In the genomic region with DNA sequence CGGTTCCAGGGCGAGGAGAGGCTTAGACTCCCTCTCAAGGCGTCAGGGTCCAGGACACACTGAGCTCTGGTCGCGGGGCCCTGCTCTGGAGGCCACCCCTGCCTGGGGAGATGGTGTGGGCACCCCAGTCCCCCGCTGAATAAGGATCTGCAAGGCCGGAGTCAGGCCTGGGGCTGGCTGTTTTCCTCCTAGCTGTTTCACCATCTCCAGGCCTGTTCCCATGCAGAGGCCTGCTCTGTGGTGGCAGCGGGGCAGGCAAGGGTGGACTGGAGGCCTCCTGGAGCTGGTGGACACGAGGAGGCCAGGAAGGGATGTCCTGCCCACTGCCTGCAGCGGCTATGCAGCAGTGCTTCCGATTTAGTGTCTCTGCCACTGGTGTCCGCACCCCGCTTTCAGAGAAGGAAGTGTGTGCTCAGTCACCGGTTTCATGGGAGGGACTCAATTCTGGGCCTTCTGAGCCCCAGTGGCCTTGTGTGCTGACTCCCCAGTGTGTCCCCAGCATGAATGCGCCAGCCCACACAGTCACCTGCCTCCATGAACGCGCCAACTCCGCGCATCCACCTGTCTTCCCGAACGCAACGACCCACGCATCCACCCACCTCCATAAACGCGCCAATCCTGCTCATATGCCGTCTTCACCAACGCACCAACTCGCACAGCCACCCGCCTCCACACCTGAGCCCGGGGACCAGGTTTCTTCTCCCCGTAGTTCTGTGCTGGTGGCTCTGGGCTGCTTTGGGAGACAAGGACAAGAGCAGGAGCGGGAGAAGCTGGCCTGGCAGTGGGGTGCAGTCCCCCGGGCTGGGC, we compare ENCODE assay signal across 8 cellular contexts. TPM values are rescaled to one million over a fixed set of nuclear protein-coding genes. Genes with fewer than 3 reads are reported as not detected.
DNase-seq lines count a peak whose midpoint lies in the region; ATAC-seq, FAIRE-seq and TF ChIP-seq lines count a peak whose summit lies in the region.

No MANE protein-coding gene starts in this region.

- H3K27me3 Mint-ChIP-seq in CD14-positive monocyte (ENCODE audit: low read depth in 3 of 3) = peaks cover 0 to 9% (median 4%) of the 10 kb centered on the region in 3 donors
- H3K27me3 Mint-ChIP-seq in central memory CD8-positive, alpha-beta T cell = no peaks in the 10 kb centered on the region
- no peaks in the 10 kb centered on the region for H3K27me3 Mint-ChIP-seq in activated CD8-positive, alpha-beta memory T cell treated with anti-CD3 and anti-CD28 coated beads, Interleukin-2, amount 10 ng/mL, durations not matched to agents 7 days and 5 days

- intact Hi-C loops in CD14-positive monocyte (cut with micrococcal nuclease) = loop anchor here (1.0 to 2.0 kb wide), 2 partner anchors 14 to 15 kb away; a partner anchor contains a TSS

- H3K4me2 ChIP-seq in osteoblast (ENCODE audit: insufficient read depth, low read length) = no peak overlapping the region

- CTCF ChIA-PET in activated CD8-positive, alpha-beta memory T cell treated with anti-CD3 and anti-CD28 coated beads, Interleukin-2, amount 10 ng/mL, durations not matched to agents 7 days and 5 days (lab: Charles Lee) = interaction anchor here (1.3 to 3.5 kb wide), 2 partner anchors 36 kb away, joined by 7 to 18 read pairs; no protein-coding TSS in a partner anchor

- no peak for FAIRE-seq in small intestine (lab: Jason Lieb, UNC)

- no peak for TF ChIP-seq CTCF in CD14-positive monocyte (IDR thresholded peaks at IDR 0.05)
- TF ChIP-seq CTCF in LNCaP clone FGC (IDR thresholded peaks at IDR 0.05; ENCODE audit: control insufficient read depth, extremely low read depth, insufficient read depth) = no peak
- no peak for TF ChIP-seq CTCF in osteoblast (IDR thresholded peaks at IDR 0.05; ENCODE audit: extremely low read depth, low read depth, low read length)

- peaks cover 0 to 2% (median 0%) of the 10 kb centered on the region in 7 donors for H3K9me3 Mint-ChIP-seq in CD14-positive monocyte
- H3K9me3 Mint-ChIP-seq in central memory CD8-positive, alpha-beta T cell = no peaks in the 10 kb centered on the region
- H3K9me3 Mint-ChIP-seq in activated CD8-positive, alpha-beta memory T cell treated with anti-CD3 and anti-CD28 coated beads, Interleukin-2, amount 10 ng/mL, durations not matched to agents 7 days and 5 days (ENCODE audit: low read depth) = no peaks in the 10 kb centered on the region

- peaks cover 26% of the 10 kb centered on the region for H4K20me1 ChIP-seq in osteoblast (ENCODE audit: insufficient read depth, low read length)

- H3K4me1 ChIP-seq in osteoblast (ENCODE audit: insufficient read depth, low read length) (peaks cover 5% of the 10 kb centered on the region), small intestine (ENCODE audit: control insufficient read depth in 2 of 2, insufficient read depth in 1 of 2, low read depth in 1 of 2, low read length in 1 of 2) (peaks cover 1 to 3% of the 10 kb centered on the region in 2 donors)

- peak overlapping the region; percentile 4 to 51 for H3K4me3 Mint-ChIP-seq in CD14-positive monocyte
- peak overlapping the region; percentile 34 for H3K4me3 Mint-ChIP-seq in central memory CD8-positive, alpha-beta T cell
- no peak overlapping the region for H3K4me3 Mint-ChIP-seq in activated CD8-positive, alpha-beta memory T cell treated with anti-CD3 and anti-CD28 coated beads, Interleukin-2, amount 10 ng/mL, durations not matched to agents 7 days and 5 days

- H2AFZ ChIP-seq in osteoblast (ENCODE audit: low read length) = no peak overlapping the region

- no peaks in the 10 kb centered on the region for H3K9me3 ChIP-seq in osteoblast (ENCODE audit: low read depth, low read length)
- no peaks in the 10 kb centered on the region for H3K9me3 ChIP-seq in small intestine (ENCODE audit: control insufficient read depth, low read depth)

- WGBS in small intestine, 3 donors = 93 to 94% (median 94%) methylated on average over 31 to 33 of the region's 33 CpGs

- H3K27me3 ChIP-seq in osteoblast (ENCODE audit: insufficient read depth, low read length) (no peaks in the 10 kb centered on the region), small intestine (ENCODE audit: control insufficient read depth in 2 of 2, insufficient read depth in 2 of 2, low read length in 2 of 2) (no peaks in the 10 kb centered on the region)

- H3K4me3 ChIP-seq in LNCaP clone FGC (ENCODE audit: low read depth, low read length) (peak overlapping the region; percentile 62), osteoblast (ENCODE audit: insufficient read depth, low read length) (no peak overlapping the region), small intestine (ENCODE audit: low read depth in 1 of 2, low read length in 2 of 2) (no peak overlapping the region)

- H3K4me1 Mint-ChIP-seq in CD14-positive monocyte = peaks cover 35% of the 10 kb centered on the region
- peaks cover 52% of the 10 kb centered on the region for H3K4me1 Mint-ChIP-seq in central memory CD8-positive, alpha-beta T cell
- peaks cover 36% of the 10 kb centered on the region for H3K4me1 Mint-ChIP-seq in activated CD8-positive, alpha-beta memory T cell treated with anti-CD3 and anti-CD28 coated beads, Interleukin-2, amount 10 ng/mL, durations not matched to agents 7 days and 5 days

- no peak for ATAC-seq in central memory CD8-positive, alpha-beta T cell (replicated peaks; ENCODE audit: extremely low read depth, poor library complexity, severe bottlenecking)
- ATAC-seq in GM18861 (IDR thresholded peaks at IDR 0.05; ENCODE audit: unreplicated experiment) = no peak
- no peak for ATAC-seq in activated CD8-positive, alpha-beta memory T cell treated with anti-CD3 and anti-CD28 coated beads, Interleukin-2, amount 10 ng/mL, durations not matched to agents 7 days and 5 days

- H3K36me3 Mint-ChIP-seq in CD14-positive monocyte = peaks cover 13 to 17% of the 10 kb centered on the region in 2 donors
- peaks cover 7% of the 10 kb centered on the region for H3K36me3 Mint-ChIP-seq in central memory CD8-positive, alpha-beta T cell (ENCODE audit: insufficient read depth)
- peaks cover 1% of the 10 kb centered on the region for H3K36me3 Mint-ChIP-seq in activated CD8-positive, alpha-beta memory T cell treated with anti-CD3 and anti-CD28 coated beads, Interleukin-2, amount 10 ng/mL, durations not matched to agents 7 days and 5 days

- H3K36me3 ChIP-seq in osteoblast (ENCODE audit: insufficient read depth, low read length) (peaks cover 20% of the 10 kb centered on the region), small intestine (ENCODE audit: control insufficient read depth in 2 of 2, insufficient read depth in 2 of 2, low read length in 2 of 2) (no peaks in the 10 kb centered on the region)

- peak; percentile 58 for DNase-seq in CD14-positive monocyte (ENCODE audit: low spot score)
- no peak for DNase-seq in LNCaP clone FGC (ENCODE audit: low read depth)
- no peak for DNase-seq in central memory CD8-positive, alpha-beta T cell (ENCODE audit: low spot score in 2 of 2)
- peak; percentile 91 for DNase-seq in osteoblast (ENCODE audit: insufficient read length, low spot score, missing footprints)
- no peak for DNase-seq in small intestine
- no peak for DNase-seq in activated CD8-positive, alpha-beta memory T cell treated with anti-CD3 and anti-CD28 coated beads, Interleukin-2, amount 10 ng/mL, durations not matched to agents 7 days and 5 days
- DNase-seq in HT-29 (ENCODE audit: low spot score) = no peak

- no peak overlapping the region for H3K27ac ChIP-seq in osteoblast (ENCODE audit: low read depth, low read length)
- H3K27ac ChIP-seq in small intestine (ENCODE audit: low read depth in 1 of 2, low read length in 1 of 2) = no peak overlapping the region

- H3K79me2 ChIP-seq in osteoblast (ENCODE audit: insufficient read depth, low read length) = peaks cover 36% of the 10 kb centered on the region

- peak overlapping the region; percentile 86 to 94 (median 93) for H3K27ac Mint-ChIP-seq in CD14-positive monocyte
- H3K27ac Mint-ChIP-seq in central memory CD8-positive, alpha-beta T cell (ENCODE audit: low read depth) = peak overlapping the region; percentile 44
- no peak overlapping the region for H3K27ac Mint-ChIP-seq in activated CD8-positive, alpha-beta memory T cell treated with anti-CD3 and anti-CD28 coated beads, Interleukin-2, amount 10 ng/mL, durations not matched to agents 7 days and 5 days

RNA-seq across cellular contexts. Expression of a gene that starts 14.5 kb away (rescaled TPM):
- polyA plus RNA-seq in CD14-positive monocyte (under 1 TPM; 0.48 TPM), small intestine (10 to 100 TPM in 1 of 3 donors, 1 to 10 TPM in 2; 1.1 to 13.4 (median 1.1) TPM)
- 3.5 and 5.1 TPM in 2 replicates for total RNA-seq in osteoblast
- total RNA-seq in activated CD8-positive, alpha-beta memory T cell treated with anti-CD3 and anti-CD28 coated beads, Interleukin-2, amount 10 ng/mL, durations not matched to agents 7 days and 5 days = 1 to 10 TPM in 1 of 2 experiments, under 1 TPM in 1; 0.40 to 2.1 TPM
- total RNA-seq in HT-29 (2014; rRNA removed; shearing (Covaris generic)) = 4.1 and 4.3 TPM in 2 replicates

RNA-seq across cellular contexts. Expression of a gene that starts 46.9 kb away (rescaled TPM):
- polyA plus RNA-seq in CD14-positive monocyte = not detected
- not detected in 2 replicates for total RNA-seq in osteoblast
- polyA plus RNA-seq in small intestine = 1 to 10 TPM in 1 of 3 donors, under 1 TPM in 2; 0.81 to 1.4 (median 0.89) TPM
- not detected for total RNA-seq in activated CD8-positive, alpha-beta memory T cell treated with anti-CD3 and anti-CD28 coated beads, Interleukin-2, amount 10 ng/mL, durations not matched to agents 7 days and 5 days
- total RNA-seq in HT-29 (2014; rRNA removed; shearing (Covaris generic)) = 1.9 and 3.7 TPM in 2 replicates

RNA-seq across cellular contexts. Expression of a gene that starts 54.5 kb away (rescaled TPM):
- 1 to 10 TPM; 7.4 to 7.6 TPM for polyA plus RNA-seq in CD14-positive monocyte
- 10.9 and 13.0 TPM in 2 replicates for total RNA-seq in osteoblast
- polyA plus RNA-seq in small intestine = 10 to 100 TPM in 1 of 3 donors, 1 to 10 TPM in 2; 8.9 to 10.6 (median 8.9) TPM
- total RNA-seq in activated CD8-positive, alpha-beta memory T cell treated with anti-CD3 and anti-CD28 coated beads, Interleukin-2, amount 10 ng/mL, durations not matched to agents 7 days and 5 days = 10 to 100 TPM; 18.7 to 18.9 TPM
- 15.2 and 21.6 TPM in 2 replicates for total RNA-seq in HT-29 (2014; rRNA removed; shearing (Covaris generic))

RNA-seq across cellular contexts. Expression of a gene that starts 58.1 kb away (rescaled TPM):
- 1 to 10 TPM in 1 of 2 donors, under 1 TPM in 1; 0.35 to 4.1 TPM for polyA plus RNA-seq in CD14-positive monocyte
- 10.3 and 10.5 TPM in 2 replicates for total RNA-seq in osteoblast
- 1 to 10 TPM in 1 of 3 donors, under 1 TPM in 2; 0.54 to 4.7 (median 0.67) TPM for polyA plus RNA-seq in small intestine
- total RNA-seq in activated CD8-positive, alpha-beta memory T cell treated with anti-CD3 and anti-CD28 coated beads, Interleukin-2, amount 10 ng/mL, durations not matched to agents 7 days and 5 days = not detected
- total RNA-seq in HT-29 (2014; rRNA removed; shearing (Covaris generic)) = 2.0 and 2.5 TPM in 2 replicates

Comparison
In these comparisons a context has a peak if more than half of its experiments do, and no peak if none do; other contexts are left out.
1. DNase-seq: peak in CD14-positive monocyte (single experiment) and osteoblast (single experiment); none in LNCaP clone FGC (single experiment), central memory CD8-positive, alpha-beta T cell (0 of 2), small intestine (single experiment), activated CD8-positive, alpha-beta memory T cell treated with anti-CD3 and anti-CD28 coated beads, Interleukin-2, amount 10 ng/mL, durations not matched to agents 7 days and 5 days (single experiment) and HT-29 (single experiment).